ENCODE assay signal across 13 cellular contexts in genomic region chr3:111598139-111598538, GRCh38. TPM values are rescaled to one million over a fixed set of nuclear protein-coding genes. Genes with fewer than 3 reads are reported as not detected.
"Had no signal": no experiment of that assay in that cellular context is flagged by ENCODE, and none has a peak within 500 bp of the region (broad histone marks: within the 10 kb centered on the region; RNA-seq: fewer than 3 reads in every experiment).

No MANE protein-coding gene starts in this region.

- ATAC-seq: esophagus mucosa had no signal

- H3K27ac Mint-ChIP-seq: activated naive CD8-positive, alpha-beta T cell treated with anti-CD3 and anti-CD28 coated beads, Interleukin-2, amount 10 ng/mL, durations not matched to agents 7 days and 5 days; neural progenitor cell had no signal

- H3K27me3 Mint-ChIP-seq: activated naive CD8-positive, alpha-beta T cell treated with anti-CD3 and anti-CD28 coated beads, Interleukin-2, amount 10 ng/mL, durations not matched to agents 7 days and 5 days had no signal

- DNase-seq: activated CD4-positive, CD25-positive, alpha-beta regulatory T cell treated with anti-CD3 and anti-CD28 coated beads, Interleukin-2, amount 50 U/mL, for 72 hours; activated naive CD8-positive, alpha-beta T cell treated with anti-CD3 and anti-CD28 coated beads, Interleukin-2, amount 10 ng/mL, durations not matched to agents 7 days and 5 days; activated T-cell treated with anti-CD3 and anti-CD28 coated beads, Interleukin-2, amount 50 U/mL, for 48 hours; aorta; dorsolateral prefrontal cortex; hypothalamus; stimulated activated CD4-positive, alpha-beta T cell treated with anti-CD3 and anti-CD28 coated beads, Interleukin-4, amount 100 ng/mL, for 4 hours had no signal

- H3K4me3 Mint-ChIP-seq: activated naive CD8-positive, alpha-beta T cell treated with anti-CD3 and anti-CD28 coated beads, Interleukin-2, amount 10 ng/mL, durations not matched to agents 7 days and 5 days; neural progenitor cell had no signal

- H3K4me1 Mint-ChIP-seq: neural progenitor cell had no signal

- H3K36me3 Mint-ChIP-seq: neural progenitor cell had no signal

- H3K9me3 Mint-ChIP-seq: activated naive CD8-positive, alpha-beta T cell treated with anti-CD3 and anti-CD28 coated beads, Interleukin-2, amount 10 ng/mL, durations not matched to agents 7 days and 5 days; neural progenitor cell had no signal

RNA-seq across cellular contexts. Expression of gene ZBED2, which starts 3.0 kb away (rescaled TPM):
- total RNA-seq: aorta, breast epithelium, mesenteric fat pad, subcutaneous adipose tissue, tibial nerve had no signal
- polyA plus RNA-seq: aorta had no signal
